Comparison of ENCODE assay signal across 16 cellular contexts in the genomic region with DNA sequence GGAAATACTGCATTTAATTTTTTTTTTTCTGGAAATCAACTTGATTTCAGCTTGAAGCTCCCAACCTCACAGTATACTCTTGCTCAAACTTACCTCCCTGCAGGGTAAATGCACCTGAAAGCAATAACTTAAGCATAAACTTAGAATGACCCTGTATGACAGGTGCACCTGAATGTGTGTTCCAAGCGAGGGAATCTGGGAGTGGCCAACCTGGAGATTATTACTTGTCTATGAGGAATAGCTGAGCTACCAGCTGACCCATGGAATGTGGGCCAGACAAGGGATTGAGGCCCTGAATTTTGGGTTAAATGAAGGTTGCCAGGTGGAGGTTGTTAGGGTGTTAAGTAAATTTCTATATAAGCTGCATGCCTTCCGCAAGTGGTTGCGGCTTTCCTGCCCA.
"Had no signal": no experiment of that assay in that cellular context is flagged by ENCODE, and none has a peak within 500 bp of the region (broad histone marks: within the 10 kb centered on the region; RNA-seq: fewer than 3 reads in every experiment).

No MANE protein-coding gene starts in this region.

- H3K36me3 ChIP-seq: neural progenitor cell, upper lobe of right lung had no signal

- DNase-seq: activated CD4-positive, alpha-beta T cell treated with anti-CD3 and anti-CD28 coated beads, Interleukin-2, amount 10 ng/mL, durations not matched to agents 24 days and 14 days; activated CD8-positive, alpha-beta T cell treated with anti-CD3 and anti-CD28 coated beads for 36 hours; activated naive CD4-positive, alpha-beta T cell treated with anti-CD3 and anti-CD28 coated beads, Interleukin-2, amount 10 ng/mL, durations not matched to agents 7 days and 5 days; activated T-cell treated with anti-CD3 and anti-CD28 coated beads, Interleukin-2, amount 50 U/mL, for 4 hours; cerebellar nuclear complex; effector CD8-positive, alpha-beta T cell; foreskin keratinocyte; glutamatergic neuron; left ventricle myocardium inferior; naive thymus-derived CD4-positive, alpha-beta T cell; right cardiac atrium; stimulated activated naive CD8-positive, alpha-beta T cell treated with anti-CD3 and anti-CD28 coated beads, Interleukin-15, Interleukin-2, amounts not matched to agents 100 U/mL and 50 U/mL, for 24 hours; T-cell; T-helper 9 cell; upper lobe of right lung had no signal

- ATAC-seq: activated CD8-positive, alpha-beta T cell treated with anti-CD3 and anti-CD28 coated beads for 36 hours; activated T-cell treated with anti-CD3 and anti-CD28 coated beads, Interleukin-2, amount 50 U/mL, for 4 hours; naive thymus-derived CD4-positive, alpha-beta T cell; stimulated activated naive CD8-positive, alpha-beta T cell treated with anti-CD3 and anti-CD28 coated beads, Interleukin-15, Interleukin-2, amounts not matched to agents 100 U/mL and 50 U/mL, for 24 hours; T-cell had no signal

- H3K4me1 ChIP-seq: foreskin keratinocyte, left ventricle myocardium inferior, upper lobe of right lung had no signal

- H3K27me3 ChIP-seq: foreskin keratinocyte, neural progenitor cell, upper lobe of right lung had no signal

- H3K4me3 ChIP-seq: left ventricle myocardium inferior, neural progenitor cell, upper lobe of right lung had no signal

- H3K27ac ChIP-seq: foreskin keratinocyte, left ventricle myocardium inferior, neural progenitor cell, upper lobe of right lung had no signal
